ENCODE assay signal across 1 cellular context in genomic region chr16:66661210-66661560, GRCh38.
TF ChIP-seq lines count a peak whose summit lies in the region.

No MANE protein-coding gene starts in this region.

TF ChIP-seq in A549, 52 proteins besides CTCF, POLR2A, EP300 and RAD21 (continued from another document):
- TF ChIP-seq, protein P1, sequence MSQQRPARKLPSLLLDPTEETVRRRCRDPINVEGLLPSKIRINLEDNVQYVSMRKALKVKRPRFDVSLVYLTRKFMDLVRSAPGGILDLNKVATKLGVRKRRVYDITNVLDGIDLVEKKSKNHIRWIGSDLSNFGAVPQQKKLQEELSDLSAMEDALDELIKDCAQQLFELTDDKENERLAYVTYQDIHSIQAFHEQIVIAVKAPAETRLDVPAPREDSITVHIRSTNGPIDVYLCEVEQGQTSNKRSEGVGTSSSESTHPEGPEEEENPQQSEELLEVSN (IDR thresholded peaks at IDR 0.05; ENCODE audit: borderline replicate concordance, low read depth): no peak
- TF ChIP-seq FOSL2 (IDR thresholded peaks at IDR 0.05): no peak
- TF ChIP-seq FOSL2 (CRISPR knock-in tag; IDR thresholded peaks at IDR 0.05): no peak
TF ChIP-seq in A549: peak in this region for 0.
